12 cellular contexts compared by ENCODE assay signal in the genomic region with DNA sequence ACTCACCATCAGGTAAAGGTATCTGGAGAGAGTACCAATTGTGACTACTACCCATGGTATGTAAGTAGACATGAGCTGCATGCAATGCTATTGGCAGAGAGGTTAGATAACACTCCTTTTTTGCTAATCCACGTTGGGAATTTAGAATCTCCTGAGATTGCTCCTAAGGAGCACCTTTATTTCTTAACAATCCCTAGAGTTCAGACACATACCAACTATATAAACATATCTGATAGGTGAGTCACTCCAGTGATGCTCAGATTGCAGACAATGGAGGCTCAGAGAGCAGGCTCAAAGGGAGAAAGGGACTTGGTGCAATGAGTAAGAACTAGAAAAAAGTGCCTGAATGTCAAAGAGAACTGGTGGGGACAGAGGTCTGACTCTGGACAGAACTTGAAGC. TPM values are rescaled to one million over a fixed set of nuclear protein-coding genes. Genes with fewer than 3 reads are reported as not detected.
DNase-seq lines count a peak whose midpoint lies in the region; ATAC-seq, FAIRE-seq and TF ChIP-seq lines count a peak whose summit lies in the region.
"Had no signal": no experiment of that assay in that cellular context is flagged by ENCODE, and none has a peak within 500 bp of the region (broad histone marks: within the 10 kb centered on the region; RNA-seq: fewer than 3 reads in every experiment).

No MANE protein-coding gene starts in this region.

- POLR2A ChIA-PET in A549 (lab: Yijun Ruan, JAX), result interaction anchor here (0.9 kb wide), 1 partner anchor 12 kb away, joined by 3 read pairs; no protein-coding TSS in a partner anchor

- TF ChIP-seq EP300 in A549 (IDR thresholded peaks at IDR 0.05), result peak; percentile 17 to 51; a peak in 2 of 5 replicates

- H3K4me3 ChIP-seq in A549 (no peak overlapping the region), adrenal gland (no peak overlapping the region)
- H3K4me3 ChIP-seq: heart right ventricle had no signal

- intact Hi-C loops in adrenal gland (cut with DNase I), result no loop called here

- H3K27ac ChIP-seq in A549 (peak overlapping the region; percentile 85 to 91), adrenal gland (no peak overlapping the region)
- H3K27ac ChIP-seq: heart right ventricle had no signal

- peak; percentile 92 to 93 for ATAC-seq in A549
- ATAC-seq: heart right ventricle, natural killer cell had no signal

- TF ChIP-seq CTCF in A549 (IDR thresholded peaks at IDR 0.05), result no peak
- TF ChIP-seq CTCF in adrenal gland (IDR thresholded peaks at IDR 0.05), result no peak

- peak in 1 of 2 experiments; percentile 24; a peak in 2 of 5 replicates for TF ChIP-seq RAD21 in A549 (conservative IDR thresholded peaks at IDR 0.05 in 1 of 2, IDR thresholded peaks at IDR 0.05 in 1 of 2)

- WGBS in A549 (ENCODE audit: missing lambda C conversion rate), result 0% methylated on average over 1 of the region's 1 CpG
- 56 to 69% (median 61%) methylated on average over 1 of the region's 1 CpG for WGBS in adrenal gland, 4 donors

- H3K9me3 ChIP-seq in A549 (no peaks in the 10 kb centered on the region), adrenal gland (replicated peaks in 1 of 3) (no peaks in the 10 kb centered on the region)
- H3K9me3 ChIP-seq: heart right ventricle had no signal

- DNase-seq in A549 (ENCODE audit: low read depth in 1 of 2, low spot score in 1 of 2) (peak; percentile 91 to 95), H54 (ENCODE audit: insufficient read length, low spot score) (peak; percentile 77), T1000 (lab: John Stamatoyannopoulos, UW) (peak; percentile 65), glomerular visceral epithelial cell (ENCODE audit: extremely low spot score) (peak; percentile 73), globus pallidus (ENCODE audit: low spot score) (no peak), adrenal gland (no peak), NCI-H146 (lab: John Stamatoyannopoulos, UW) (no peak), SK-N-DZ (ENCODE audit: low spot score) (no peak)
- DNase-seq: activated CD4-positive, alpha-beta T cell treated with anti-CD3 and anti-CD28 coated beads, Interleukin-2, amount 10 ng/mL, durations not matched to agents 7 days and 5 days; heart right ventricle; natural killer cell; NCI-H1417 treated with DMSO at 0.1 percent for 48 hours had no signal

- no peaks in the 10 kb centered on the region for H3K36me3 ChIP-seq in adrenal gland (replicated peaks in 1 of 2)
- H3K36me3 ChIP-seq: heart right ventricle had no signal

- TF ChIP-seq POLR2A in A549 (IDR thresholded peaks at IDR 0.05; ENCODE audit: low read length) (no peak), H54 (IDR thresholded peaks at IDR 0.05; ENCODE audit: low read depth, low read length) (no peak), adrenal gland (IDR thresholded peaks at IDR 0.05) (no peak)

- CTCF ChIA-PET in A549 (lab: Yijun Ruan, JAX), result interaction anchor here (0.7 to 1.3 kb wide), 3 partner anchors 15 to 22 kb away, joined by 3 read pairs; no protein-coding TSS in a partner anchor

- no peaks in the 10 kb centered on the region for H3K27me3 ChIP-seq in adrenal gland
- H3K27me3 ChIP-seq: heart right ventricle had no signal

- H3K4me2 ChIP-seq in A549, result peak overlapping the region; percentile 76

- FAIRE-seq in A549 (lab: Jason Lieb, UNC), result peak; percentile 89
- peak; percentile 88 for FAIRE-seq in H54 (lab: Jason Lieb, UNC)

- peaks cover 38% of the 10 kb centered on the region for H3K4me1 ChIP-seq in A549
- H3K4me1 ChIP-seq in adrenal gland (replicated peaks in 1 of 2), result no peaks in the 10 kb centered on the region

TF ChIP-seq in A549, 52 proteins besides CTCF, POLR2A, EP300 and RAD21 (continues in another document):
- TF ChIP-seq ZNF302 (CRISPR knock-in tag; IDR thresholded peaks at IDR 0.05) (no peak), TFCP2L1 (CRISPR knock-in tag; IDR thresholded peaks at IDR 0.05) (no peak), HOXA7 (CRISPR knock-in tag; IDR thresholded peaks at IDR 0.05) (0 out of 2 replicates have a peak, but pooled peaks have one; percentile 36), ZSCAN20 (CRISPR knock-in tag; IDR thresholded peaks at IDR 0.05) (no peak), ZC3H11A (IDR thresholded peaks at IDR 0.05) (no peak), GATA3 (IDR thresholded peaks at IDR 0.05; ENCODE audit: borderline replicate concordance) (peak; percentile 65; the same call in 1 of the 2 replicates), REST (IDR thresholded peaks at IDR 0.05) (no peak), E2F6 (IDR thresholded peaks at IDR 0.05; ENCODE audit: borderline replicate concordance, low read depth) (no peak), MAFK (IDR thresholded peaks at IDR 0.05; ENCODE audit: partially characterized antibody) (no peak), KDM1A (IDR thresholded peaks at IDR 0.05; ENCODE audit: low read depth) (no peak), CEBPB (IDR thresholded peaks at IDR 0.05) (peak; percentile 47 to 78; a peak in 1 of 4 replicates), SREBF2 (IDR thresholded peaks at IDR 0.05) (no peak)
- TF ChIP-seq, protein P1, sequence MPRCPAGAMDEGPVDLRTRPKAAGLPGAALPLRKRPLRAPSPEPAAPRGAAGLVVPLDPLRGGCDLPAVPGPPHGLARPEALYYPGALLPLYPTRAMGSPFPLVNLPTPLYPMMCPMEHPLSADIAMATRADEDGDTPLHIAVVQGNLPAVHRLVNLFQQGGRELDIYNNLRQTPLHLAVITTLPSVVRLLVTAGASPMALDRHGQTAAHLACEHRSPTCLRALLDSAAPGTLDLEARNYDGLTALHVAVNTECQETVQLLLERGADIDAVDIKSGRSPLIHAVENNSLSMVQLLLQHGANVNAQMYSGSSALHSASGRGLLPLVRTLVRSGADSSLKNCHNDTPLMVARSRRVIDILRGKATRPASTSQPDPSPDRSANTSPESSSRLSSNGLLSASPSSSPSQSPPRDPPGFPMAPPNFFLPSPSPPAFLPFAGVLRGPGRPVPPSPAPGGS (IDR thresholded peaks at IDR 0.05), result peak; percentile 51; the same call in 1 of the 3 replicates
- TF ChIP-seq, protein P2, sequence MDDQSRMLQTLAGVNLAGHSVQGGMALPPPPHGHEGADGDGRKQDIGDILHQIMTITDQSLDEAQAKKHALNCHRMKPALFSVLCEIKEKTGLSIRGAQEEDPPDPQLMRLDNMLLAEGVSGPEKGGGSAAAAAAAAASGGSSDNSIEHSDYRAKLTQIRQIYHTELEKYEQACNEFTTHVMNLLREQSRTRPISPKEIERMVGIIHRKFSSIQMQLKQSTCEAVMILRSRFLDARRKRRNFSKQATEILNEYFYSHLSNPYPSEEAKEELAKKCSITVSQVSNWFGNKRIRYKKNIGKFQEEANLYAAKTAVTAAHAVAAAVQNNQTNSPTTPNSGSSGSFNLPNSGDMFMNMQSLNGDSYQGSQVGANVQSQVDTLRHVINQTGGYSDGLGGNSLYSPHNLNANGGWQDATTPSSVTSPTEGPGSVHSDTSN (IDR thresholded peaks at IDR 0.05), result no peak

RNA-seq across cellular contexts. Expression of gene GOLGA4, which starts 21.7 kb away (rescaled TPM):
- polyA plus RNA-seq in A549 (2011; rRNA removed) (40.4 and 55.0 TPM in 2 replicates), A549 (2017; fragmentation: RNase III; extraction: RNeasy Plus Mini Kit Qiagen cat#74134 plus additional on column Dnase treatment) (23.3 to 26.9 TPM (median 24.2 TPM) in 3 replicates), adrenal gland (100 to 1,000 TPM in 1 of 3 donors, 10 to 100 TPM in 2; 24.2 to 104 (median 52.0) TPM)
- polyA plus RNA-seq in A549 (2012; cell fraction: cytosol; rRNA removed), result 5.3 and 6.0 TPM in 2 replicates
- polyA plus RNA-seq in A549 (2012; cell fraction: nucleus; rRNA removed), result 5.1 and 6.2 TPM in 2 replicates
- polyA minus RNA-seq in A549 (2011; rRNA and poly(A)+ RNA removed), result 32.8 and 41.9 TPM in 2 replicates
- total RNA-seq in adrenal gland, result 100 to 1,000 TPM in 3 of 8 donors, 10 to 100 TPM in 5; 62.5 to 114 (median 92.0) TPM
- polyA plus RNA-seq in SK-N-DZ (2014; cell fraction: cytosol; rRNA removed), result 9.3 and 11.5 TPM in 2 replicates
- polyA plus RNA-seq in SK-N-DZ (2014; cell fraction: nucleus; rRNA removed), result 11.8 and 13.2 TPM in 2 replicates

RNA-seq across cellular contexts. Expression of gene LRRFIP2, which starts 47.0 kb away (rescaled TPM):
- polyA plus RNA-seq in A549 (2011; rRNA removed) (39.2 and 66.4 TPM in 2 replicates), A549 (2017; fragmentation: RNase III; extraction: RNeasy Plus Mini Kit Qiagen cat#74134 plus additional on column Dnase treatment) (46.1 to 48.0 TPM (median 47.6 TPM) in 3 replicates), adrenal gland (10 to 100 TPM; 34.9 to 76.8 (median 39.4) TPM)
- polyA plus RNA-seq in A549 (2012; cell fraction: cytosol; rRNA removed), result 20.6 TPM in 2 replicates
- 21.2 and 35.4 TPM in 2 replicates for polyA plus RNA-seq in A549 (2012; cell fraction: nucleus; rRNA removed)
- 21.4 and 21.9 TPM in 2 replicates for polyA minus RNA-seq in A549 (2011; rRNA and poly(A)+ RNA removed)
- total RNA-seq in adrenal gland, result 100 to 1,000 TPM in 1 of 8 donors, 10 to 100 TPM in 7; 34.2 to 161 (median 50.2) TPM
- polyA plus RNA-seq in SK-N-DZ (2014; cell fraction: cytosol; rRNA removed), result 25.9 and 26.7 TPM in 2 replicates
- 25.4 and 25.6 TPM in 2 replicates for polyA plus RNA-seq in SK-N-DZ (2014; cell fraction: nucleus; rRNA removed)

Comparison
In these comparisons a context has a peak if more than half of its experiments do, and no peak if none do; other contexts are left out.
1. DNase-seq: peak in A549 (2 of 2), H54 (single experiment), T1000 (single experiment) and glomerular visceral epithelial cell (single experiment); none in globus pallidus (single experiment), adrenal gland (0 of 7), NCI-H146 (single experiment) and SK-N-DZ (single experiment).
2. H3K27ac ChIP-seq: peak in A549 (2 of 2); none in adrenal gland (0 of 5).